Comparison of ENCODE assay signal across 8 cellular contexts in the genomic region with DNA sequence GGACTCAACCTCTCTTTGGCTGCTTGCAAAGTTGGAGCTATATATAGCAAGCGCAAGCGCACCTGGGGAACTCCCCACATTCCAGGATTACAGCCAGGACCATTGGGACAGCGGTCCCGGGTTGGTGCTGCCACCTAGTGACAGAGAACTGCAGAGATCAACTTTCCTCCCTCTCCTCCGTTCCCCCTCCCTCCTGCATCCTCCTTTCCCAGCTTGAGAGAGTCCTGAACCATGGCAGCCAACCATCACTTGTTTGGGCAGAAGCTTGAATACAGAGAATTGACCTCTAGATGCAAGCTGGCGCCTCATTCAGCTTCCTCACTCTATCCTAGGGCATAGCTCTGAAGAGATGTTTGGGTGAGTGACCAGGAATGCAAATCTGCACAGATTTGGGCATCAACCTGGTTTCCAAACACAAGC. TPM values are rescaled to one million over a fixed set of nuclear protein-coding genes. Genes with fewer than 3 reads are reported as not detected.
DNase-seq lines count a peak whose midpoint lies in the region; ATAC-seq, FAIRE-seq and TF ChIP-seq lines count a peak whose summit lies in the region.

No MANE protein-coding gene starts in this region.

- FAIRE-seq in GM19239 (lab: Jason Lieb, UNC), result peak; percentile 64
- FAIRE-seq in kidney (lab: Jason Lieb, UNC), result no peak

- peaks cover 6% of the 10 kb centered on the region for H3K9me3 Mint-ChIP-seq in T-helper 2 cell treated with Interferon-gamma antibody and Interleukin-4, amounts not matched to agents 5 μg/mL and 100 μg/mL, for 36 hours

- no peak overlapping the region for H3K4me3 Mint-ChIP-seq in T-helper 2 cell treated with Interferon-gamma antibody and Interleukin-4, amounts not matched to agents 5 μg/mL and 100 μg/mL, for 36 hours

- H3K27ac Mint-ChIP-seq in T-helper 2 cell treated with Interferon-gamma antibody and Interleukin-4, amounts not matched to agents 5 μg/mL and 100 μg/mL, for 36 hours, result no peak overlapping the region

- no peak overlapping the region for H3K4me3 ChIP-seq in BE2C (ENCODE audit: low read depth, low read length)
- H3K4me3 ChIP-seq in kidney (ENCODE audit: low read length in 2 of 2), result no peak overlapping the region

- DNase-seq in BE2C (peak; percentile 76), GM19239 (ENCODE audit: insufficient read length, low spot score) (no peak), NCI-H1694 (lab: John Stamatoyannopoulos, UW) (peak; percentile 86), cerebellar cortex (ENCODE audit: low spot score) (peak; percentile 57), kidney (peak; percentile 86)
- DNase-seq in T-helper 2 cell treated with Interferon-gamma antibody and Interleukin-4, amounts not matched to agents 5 μg/mL and 100 μg/mL, for 36 hours (ENCODE audit: low spot score), result peak; percentile 45
- peak; percentile 39 to 50 for DNase-seq in stimulated activated CD4-positive, alpha-beta T cell treated with anti-CD3 and anti-CD28 coated beads, Interleukin-4, amount 100 ng/mL, for 48 hours (ENCODE audit: low read depth in 2 of 2)

- H3K4me1 ChIP-seq in BE2C (peaks cover 3% of the 10 kb centered on the region; the same call in 1 of the 2 replicates), kidney (ENCODE audit: control insufficient read depth in 1 of 2, insufficient read depth in 1 of 2, low read depth in 1 of 2, low read length in 2 of 2) (no peaks in the 10 kb centered on the region)

- no peak for ATAC-seq in GM18520 (IDR thresholded peaks at IDR 0.05; ENCODE audit: unreplicated experiment)

- H3K27me3 ChIP-seq in BE2C, result peaks cover 6% of the 10 kb centered on the region

- H3K9me3 ChIP-seq in BE2C, result peaks cover 3% of the 10 kb centered on the region; the same call in 1 of the 2 replicates
- no peaks in the 10 kb centered on the region for H3K9me3 ChIP-seq in kidney (ENCODE audit: control insufficient read depth in 1 of 2, low read length in 2 of 2)

- TF ChIP-seq CTCF in BE2C (IDR thresholded peaks at IDR 0.05; ENCODE audit: low read depth, low read length) (peak; percentile 94), kidney (IDR thresholded peaks at IDR 0.05; ENCODE audit: borderline replicate concordance, extremely low read depth, insufficient read depth) (peak; percentile 73)

- H3K27ac ChIP-seq in kidney (ENCODE audit: low read depth in 2 of 2, low read length in 2 of 2), result no peak overlapping the region

- H3K36me3 ChIP-seq in BE2C (no peaks in the 10 kb centered on the region), kidney (ENCODE audit: control insufficient read depth in 1 of 2, insufficient read depth in 2 of 2, low read length in 2 of 2) (no peaks in the 10 kb centered on the region)

- no peak overlapping the region for H3K9ac ChIP-seq in kidney (ENCODE audit: low read length in 2 of 2)

- H3K4me1 Mint-ChIP-seq in T-helper 2 cell treated with Interferon-gamma antibody and Interleukin-4, amounts not matched to agents 5 μg/mL and 100 μg/mL, for 36 hours (ENCODE audit: low read depth), result peaks cover 56% of the 10 kb centered on the region

- intact Hi-C loops in kidney (cut with DNase I), result no loop called here

- H3K27me3 Mint-ChIP-seq in T-helper 2 cell treated with Interferon-gamma antibody and Interleukin-4, amounts not matched to agents 5 μg/mL and 100 μg/mL, for 36 hours (ENCODE audit: low read depth), result no peaks in the 10 kb centered on the region

- H3K36me3 Mint-ChIP-seq in T-helper 2 cell treated with Interferon-gamma antibody and Interleukin-4, amounts not matched to agents 5 μg/mL and 100 μg/mL, for 36 hours (ENCODE audit: low read depth), result peaks cover 1% of the 10 kb centered on the region

RNA-seq across cellular contexts. Expression of a gene that starts 17.4 kb away (rescaled TPM):
- polyA plus RNA-seq in BE2C (2012; ENCODE audit: insufficient read depth, insufficient read length, low read depth), result 0.57 TPM
- total RNA-seq in kidney, result 17.0 TPM
- polyA plus RNA-seq in kidney (ENCODE audit: insufficient read depth, low read depth, low replicate concordance), result 7.1 TPM

RNA-seq across cellular contexts. Expression of a gene that starts 38.8 kb away (rescaled TPM):
- not detected for polyA plus RNA-seq in BE2C (2012; ENCODE audit: insufficient read depth, insufficient read length, low read depth)
- 3.7 TPM for total RNA-seq in kidney
- 1.6 TPM for polyA plus RNA-seq in kidney (ENCODE audit: insufficient read depth, low read depth, low replicate concordance)
